24 cellular contexts compared by ENCODE assay signal in genomic region chr16:68219708-68220378, GRCh38. TPM values are rescaled to one million over a fixed set of nuclear protein-coding genes. Genes with fewer than 3 reads are reported as not detected.
DNase-seq lines count a peak whose midpoint lies in the region; ATAC-seq and TF ChIP-seq lines count a peak whose summit lies in the region.
"Had no signal": no experiment of that assay in that cellular context is flagged by ENCODE, and none has a peak within 500 bp of the region (broad histone marks: within the 10 kb centered on the region; RNA-seq: fewer than 3 reads in every experiment).

No MANE protein-coding gene starts in this region.

- H3K9me3 Mint-ChIP-seq in natural killer cell (no peaks in the 10 kb centered on the region), osteocyte (ENCODE audit: unreplicated experiment) (no peaks in the 10 kb centered on the region)
- no peaks in the 10 kb centered on the region for H3K9me3 Mint-ChIP-seq in natural killer cell treated with Interleukin-12 subunit alpha and Interleukin-12 subunit beta and Interleukin-15 and Interleukin-18, amount 100 ng/mL, for 72 hours
- no peaks in the 10 kb centered on the region for H3K9me3 Mint-ChIP-seq in activated naive CD8-positive, alpha-beta T cell treated with anti-CD3 and anti-CD28 coated beads, Interleukin-2, amount 10 ng/mL, durations not matched to agents 7 days and 5 days
- H3K9me3 Mint-ChIP-seq in naive thymus-derived CD8-positive, alpha-beta T cell, result no peaks in the 10 kb centered on the region
- H3K9me3 Mint-ChIP-seq: activated naive CD4-positive, alpha-beta T cell treated with anti-CD3 and anti-CD28 coated beads, Interleukin-2, amount 50 U/mL, for 24 hours; central memory CD8-positive, alpha-beta T cell had no signal

- intact Hi-C loops in natural killer cell (cut with micrococcal nuclease) (no loop called here), upper lobe of right lung (cut with DNase I) (no loop called here)

- H3K4me1 Mint-ChIP-seq in natural killer cell, result peaks cover 25 to 26% of the 10 kb centered on the region in 2 donors
- H3K4me1 Mint-ChIP-seq in natural killer cell treated with Interleukin-12 subunit alpha and Interleukin-12 subunit beta and Interleukin-15 and Interleukin-18, amount 100 ng/mL, for 72 hours (ENCODE audit: low read depth in 2 of 2), result peaks cover 5 to 14% of the 10 kb centered on the region in 2 donors
- peaks cover 8% of the 10 kb centered on the region for H3K4me1 Mint-ChIP-seq in activated naive CD8-positive, alpha-beta T cell treated with anti-CD3 and anti-CD28 coated beads, Interleukin-2, amount 10 ng/mL, durations not matched to agents 7 days and 5 days
- H3K4me1 Mint-ChIP-seq in naive thymus-derived CD8-positive, alpha-beta T cell, result peaks cover 6 to 29% (median 21%) of the 10 kb centered on the region in 4 donors
- no peaks in the 10 kb centered on the region for H3K4me1 Mint-ChIP-seq in osteocyte (ENCODE audit: unreplicated experiment)

- no peaks in the 10 kb centered on the region for H3K9me3 ChIP-seq in upper lobe of right lung
- H3K9me3 ChIP-seq: BLaER1 treated with 17β-estradiol and CSF1 and Interleukin-3, amounts not matched to agents 10 nM and 100 nM; left ventricle myocardium inferior; neutrophil; stomach; uterus had no signal

- H3K4me3 Mint-ChIP-seq in natural killer cell (no peak overlapping the region), osteocyte (ENCODE audit: unreplicated experiment) (no peak overlapping the region)
- H3K4me3 Mint-ChIP-seq in natural killer cell treated with Interleukin-12 subunit alpha and Interleukin-12 subunit beta and Interleukin-15 and Interleukin-18, amount 100 ng/mL, for 72 hours, result no peak overlapping the region
- no peak overlapping the region for H3K4me3 Mint-ChIP-seq in activated naive CD8-positive, alpha-beta T cell treated with anti-CD3 and anti-CD28 coated beads, Interleukin-2, amount 10 ng/mL, durations not matched to agents 7 days and 5 days
- H3K4me3 Mint-ChIP-seq in naive thymus-derived CD8-positive, alpha-beta T cell, result peak overlapping the region in 1 of 10 donors; percentile 14
- H3K4me3 Mint-ChIP-seq: activated naive CD4-positive, alpha-beta T cell treated with anti-CD3 and anti-CD28 coated beads, Interleukin-2, amount 50 U/mL, for 24 hours; central memory CD8-positive, alpha-beta T cell had no signal

- H3K4me1 ChIP-seq in upper lobe of right lung, result no peaks in the 10 kb centered on the region
- H3K4me1 ChIP-seq: uterus had no signal

- no peaks in the 10 kb centered on the region for H3K27me3 Mint-ChIP-seq in natural killer cell (ENCODE audit: low read depth in 2 of 2)
- no peaks in the 10 kb centered on the region for H3K27me3 Mint-ChIP-seq in natural killer cell treated with Interleukin-12 subunit alpha and Interleukin-12 subunit beta and Interleukin-15 and Interleukin-18, amount 100 ng/mL, for 72 hours
- no peaks in the 10 kb centered on the region for H3K27me3 Mint-ChIP-seq in activated naive CD8-positive, alpha-beta T cell treated with anti-CD3 and anti-CD28 coated beads, Interleukin-2, amount 10 ng/mL, durations not matched to agents 7 days and 5 days
- no peaks in the 10 kb centered on the region for H3K27me3 Mint-ChIP-seq in naive thymus-derived CD8-positive, alpha-beta T cell
- H3K27me3 Mint-ChIP-seq in osteocyte (ENCODE audit: unreplicated experiment), result no peaks in the 10 kb centered on the region
- H3K27me3 Mint-ChIP-seq: activated naive CD4-positive, alpha-beta T cell treated with anti-CD3 and anti-CD28 coated beads, Interleukin-2, amount 50 U/mL, for 24 hours; central memory CD8-positive, alpha-beta T cell had no signal

- H3K27me3 ChIP-seq in upper lobe of right lung, result no peaks in the 10 kb centered on the region
- H3K27me3 ChIP-seq: BLaER1 treated with 17β-estradiol and CSF1 and Interleukin-3, amounts not matched to agents 10 nM and 100 nM; neutrophil; stomach; uterus had no signal

- no peak for DNase-seq in natural killer cell
- no peak for DNase-seq in natural killer cell treated with Interleukin-12 subunit alpha and Interleukin-12 subunit beta and Interleukin-15 and Interleukin-18, amount 100 ng/mL, for 72 hours (ENCODE audit: low spot score)
- no peak for DNase-seq in activated naive CD8-positive, alpha-beta T cell treated with anti-CD3 and anti-CD28 coated beads, Interleukin-2, amount 10 ng/mL, durations not matched to agents 7 days and 5 days
- DNase-seq in naive thymus-derived CD8-positive, alpha-beta T cell, result no peak
- DNase-seq in upper lobe of right lung, result no peak
- no peak for DNase-seq in NCI-H2196 treated with DMSO at 0.1 percent for 48 hours (lab: John Stamatoyannopoulos, UW; ENCODE audit: unreplicated experiment)
- no peak for DNase-seq in stimulated activated CD4-positive, alpha-beta T cell treated with anti-CD3 and anti-CD28 coated beads, Interleukin-4, amount 100 ng/mL, for 1 hour
- no peak for DNase-seq in osteocyte (ENCODE audit: extremely low spot score, unreplicated experiment)
- DNase-seq: activated CD4-positive, alpha-beta T cell treated with anti-CD3 and anti-CD28 coated beads, Interleukin-2, amount 50 U/mL, for 4 hours; EL; GOT3; left ventricle myocardium inferior; NCI-H524 treated with DMSO at 0.1 percent for 48 hours; RPMI8226; stomach; uterus had no signal

- POLR2A ChIA-PET in activated naive CD8-positive, alpha-beta T cell treated with anti-CD3 and anti-CD28 coated beads, Interleukin-2, amount 10 ng/mL, durations not matched to agents 7 days and 5 days (lab: Charles Lee), result no interaction called here
- POLR2A ChIA-PET in naive thymus-derived CD8-positive, alpha-beta T cell (lab: Charles Lee), result interaction anchor here (0.5 to 0.9 kb wide), 3 partner anchors 67 to 218 kb away, joined by 3 read pairs; no protein-coding TSS in a partner anchor

- TF ChIP-seq CTCF in natural killer cell (IDR thresholded peaks at IDR 0.05) (no peak), upper lobe of right lung (IDR thresholded peaks at IDR 0.05) (no peak), osteocyte (IDR thresholded peaks at IDR 0.05) (no peak)

- peaks cover 5% of the 10 kb centered on the region for H3K36me3 Mint-ChIP-seq in natural killer cell
- peaks cover 15% of the 10 kb centered on the region for H3K36me3 Mint-ChIP-seq in natural killer cell treated with Interleukin-12 subunit alpha and Interleukin-12 subunit beta and Interleukin-15 and Interleukin-18, amount 100 ng/mL, for 72 hours
- peaks cover 15% of the 10 kb centered on the region for H3K36me3 Mint-ChIP-seq in activated naive CD8-positive, alpha-beta T cell treated with anti-CD3 and anti-CD28 coated beads, Interleukin-2, amount 10 ng/mL, durations not matched to agents 7 days and 5 days
- H3K36me3 Mint-ChIP-seq in naive thymus-derived CD8-positive, alpha-beta T cell, result peaks cover 0 to 68% (median 5%) of the 10 kb centered on the region in 3 donors
- peaks cover 5% of the 10 kb centered on the region for H3K36me3 Mint-ChIP-seq in osteocyte (ENCODE audit: unreplicated experiment)

- peaks cover 17% of the 10 kb centered on the region for H3K36me3 ChIP-seq in upper lobe of right lung
- H3K36me3 ChIP-seq: left ventricle myocardium inferior, uterus had no signal

- H3K4me3 ChIP-seq in upper lobe of right lung, result no peak overlapping the region
- H3K4me3 ChIP-seq: BLaER1 treated with 17β-estradiol and CSF1 and Interleukin-3, amounts not matched to agents 10 nM and 100 nM; left ventricle myocardium inferior; SK-N-MC; smooth muscle cell; stomach; uterus had no signal

- ATAC-seq in natural killer cell, result no peak
- ATAC-seq in natural killer cell treated with Interleukin-12 subunit alpha and Interleukin-12 subunit beta and Interleukin-15 and Interleukin-18, amount 100 ng/mL, for 72 hours, result no peak
- no peak for ATAC-seq in activated naive CD8-positive, alpha-beta T cell treated with anti-CD3 and anti-CD28 coated beads, Interleukin-2, amount 10 ng/mL, durations not matched to agents 7 days and 5 days (ENCODE audit: low read depth)
- no peak for ATAC-seq in naive thymus-derived CD8-positive, alpha-beta T cell
- peak; percentile 39 for ATAC-seq in upper lobe of right lung

- peak overlapping the region; percentile 60 to 71 for H3K27ac Mint-ChIP-seq in natural killer cell
- peak overlapping the region in 1 of 2 donors; percentile 54 for H3K27ac Mint-ChIP-seq in natural killer cell treated with Interleukin-12 subunit alpha and Interleukin-12 subunit beta and Interleukin-15 and Interleukin-18, amount 100 ng/mL, for 72 hours
- H3K27ac Mint-ChIP-seq in activated naive CD8-positive, alpha-beta T cell treated with anti-CD3 and anti-CD28 coated beads, Interleukin-2, amount 10 ng/mL, durations not matched to agents 7 days and 5 days, result peak overlapping the region; percentile 28
- peak overlapping the region; percentile 12 to 88 (median 69) for H3K27ac Mint-ChIP-seq in naive thymus-derived CD8-positive, alpha-beta T cell
- no peak overlapping the region for H3K27ac Mint-ChIP-seq in osteocyte (ENCODE audit: unreplicated experiment)
- H3K27ac Mint-ChIP-seq: activated naive CD4-positive, alpha-beta T cell treated with anti-CD3 and anti-CD28 coated beads, Interleukin-2, amount 50 U/mL, for 24 hours had no signal

- H3K27ac ChIP-seq in upper lobe of right lung, result no peak overlapping the region
- H3K27ac ChIP-seq: BLaER1 treated with 17β-estradiol and CSF1 and Interleukin-3, amounts not matched to agents 10 nM and 100 nM; left ventricle myocardium inferior; neutrophil; SK-N-MC; stomach; uterus; VCaP had no signal

RNA-seq across cellular contexts. Expression of gene ESRP2, which starts 16.1 kb away (rescaled TPM):
- not detected for total RNA-seq in natural killer cell
- under 1 TPM in 1 of 2 donors, not detected in 1; 0.12 TPM for total RNA-seq in natural killer cell treated with Interleukin-12 subunit alpha and Interleukin-12 subunit beta and Interleukin-15 and Interleukin-18, amount 100 ng/mL, for 72 hours
- total RNA-seq in activated naive CD8-positive, alpha-beta T cell treated with anti-CD3 and anti-CD28 coated beads, Interleukin-2, amount 10 ng/mL, durations not matched to agents 7 days and 5 days, result under 1 TPM in 1 of 2 experiments, not detected in 1; 0.86 TPM
- total RNA-seq in naive thymus-derived CD8-positive, alpha-beta T cell, result under 1 TPM; 0.22 to 0.36 TPM
- polyA plus RNA-seq in naive thymus-derived CD8-positive, alpha-beta T cell, result under 1 TPM in 1 of 3 donors, not detected in 2; 0.64 TPM
- 61.0 TPM for total RNA-seq in upper lobe of right lung
- total RNA-seq in osteocyte, result 0.16 and 0.24 TPM in 2 replicates
- total RNA-seq: T-helper 2 cell treated with Interferon-gamma antibody and Interleukin-4, amounts not matched to agents 100 ng/mL and 5 ng/mL, for 36 hours had no signal

RNA-seq across cellular contexts. Expression of gene PLA2G15, which starts 25.3 kb away (rescaled TPM):
- 10 to 100 TPM in 2 of 3 donors, 1 to 10 TPM in 1; 5.6 to 13.0 (median 12.7) TPM for total RNA-seq in natural killer cell
- total RNA-seq in natural killer cell treated with Interleukin-12 subunit alpha and Interleukin-12 subunit beta and Interleukin-15 and Interleukin-18, amount 100 ng/mL, for 72 hours, result 10 to 100 TPM; 11.6 to 11.8 TPM
- total RNA-seq in activated naive CD8-positive, alpha-beta T cell treated with anti-CD3 and anti-CD28 coated beads, Interleukin-2, amount 10 ng/mL, durations not matched to agents 7 days and 5 days, result 10 to 100 TPM; 10.8 to 12.5 TPM
- 1 to 10 TPM; 6.3 to 8.0 TPM for total RNA-seq in naive thymus-derived CD8-positive, alpha-beta T cell
- 1 to 10 TPM; 2.4 to 9.6 (median 4.6) TPM for polyA plus RNA-seq in naive thymus-derived CD8-positive, alpha-beta T cell
- total RNA-seq in upper lobe of right lung, result 30.4 TPM
- 25.9 and 27.9 TPM in 2 replicates for total RNA-seq in osteocyte

RNA-seq across cellular contexts. Expression of gene SLC7A6, which starts 44.5 kb away (rescaled TPM):
- 10 to 100 TPM; 46.6 to 84.9 (median 69.6) TPM for total RNA-seq in natural killer cell
- 100 to 1,000 TPM in 1 of 2 donors, 10 to 100 TPM in 1; 56.2 to 111 TPM for total RNA-seq in natural killer cell treated with Interleukin-12 subunit alpha and Interleukin-12 subunit beta and Interleukin-15 and Interleukin-18, amount 100 ng/mL, for 72 hours
- total RNA-seq in activated naive CD8-positive, alpha-beta T cell treated with anti-CD3 and anti-CD28 coated beads, Interleukin-2, amount 10 ng/mL, durations not matched to agents 7 days and 5 days, result 100 to 1,000 TPM; 110 to 113 TPM
- 100 to 1,000 TPM; 211 to 228 TPM for total RNA-seq in naive thymus-derived CD8-positive, alpha-beta T cell
- polyA plus RNA-seq in naive thymus-derived CD8-positive, alpha-beta T cell, result 10 to 100 TPM; 14.3 to 20.2 (median 19.2) TPM
- total RNA-seq in upper lobe of right lung, result 61.9 TPM
- total RNA-seq in osteocyte, result 50.7 and 52.9 TPM in 2 replicates

Comparison
In these comparisons a context has a peak if more than half of its experiments do, and no peak if none do; other contexts are left out.
1. RNA of gene ESRP2, which starts 16.1 kb away (total RNA-seq): 61.0 TPM in upper lobe of right lung (single experiment); 0.86 TPM in activated naive CD8-positive, alpha-beta T cell treated with anti-CD3 and anti-CD28 coated beads, Interleukin-2, amount 10 ng/mL, durations not matched to agents 7 days and 5 days, 0.22 to 0.36 TPM in naive thymus-derived CD8-positive, alpha-beta T cell, 0.16 to 0.24 TPM in osteocyte, 0.12 TPM in natural killer cell treated with Interleukin-12 subunit alpha and Interleukin-12 subunit beta and Interleukin-15 and Interleukin-18, amount 100 ng/mL, for 72 hours and not detected in natural killer cell; every median in the first group is over 10 times any median in the second.